ENCODE assay signal across 19 cellular contexts in genomic region chr4:109798866-109799265, GRCh38. TPM values are rescaled to one million over a fixed set of nuclear protein-coding genes. Genes with fewer than 3 reads are reported as not detected.
"Had no signal": no experiment of that assay in that cellular context is flagged by ENCODE, and none has a peak within 500 bp of the region (broad histone marks: within the 10 kb centered on the region; RNA-seq: fewer than 3 reads in every experiment).

No MANE protein-coding gene starts in this region.

- ATAC-seq: activated CD4-positive, alpha-beta T cell treated with anti-CD3 and anti-CD28 coated beads for 36 hours; activated T-helper 17 cell treated with anti-CD3 and anti-CD28 coated beads, Interleukin-2, amount 50 U/mL, for 72 hours; right cardiac atrium; stimulated activated naive B cell treated with anti-CD40 and anti-IgM and Interleukin-4, amounts not matched to agents 10 μg/mL and 1 μg/mL and 100 μg/mL, for 72 hours had no signal

- DNase-seq: activated CD4-positive, alpha-beta memory T cell treated with anti-CD3 and anti-CD28 coated beads, Interleukin-2, amount 10 ng/mL, durations not matched to agents 7 days and 5 days; activated CD4-positive, alpha-beta T cell treated with anti-CD3 and anti-CD28 coated beads for 36 hours; activated naive CD4-positive, alpha-beta T cell treated with anti-CD3 and anti-CD28 coated beads, Interleukin-2, amount 50 U/mL, for 16 hours; central memory CD4-positive, alpha-beta T cell; cortex of kidney; effector memory CD4-positive, alpha-beta T cell; erythroblast; immature natural killer cell; occipital lobe; right cardiac atrium; stimulated activated naive B cell treated with anti-CD40 and anti-IgM and Interleukin-4, amounts not matched to agents 10 μg/mL and 1 μg/mL and 100 μg/mL, for 72 hours; T1000 had no signal

- H3K27me3 Mint-ChIP-seq: progenitor cell of endocrine pancreas, type B pancreatic cell had no signal

- H3K4me3 ChIP-seq: smooth muscle cell, suprapubic skin had no signal

- H3K4me3 Mint-ChIP-seq: activated CD4-positive, alpha-beta memory T cell treated with anti-CD3 and anti-CD28 coated beads, Interleukin-2, amount 10 ng/mL, durations not matched to agents 7 days and 5 days; activated CD4-positive, alpha-beta T cell treated with anti-CD3 and anti-CD28 coated beads for 36 hours; activated T-helper 17 cell treated with anti-CD3 and anti-CD28 coated beads, Interleukin-2, amount 50 U/mL, for 72 hours; immature natural killer cell; stimulated activated naive B cell treated with anti-CD40 and anti-IgM and Interleukin-4, amounts not matched to agents 10 μg/mL and 1 μg/mL and 100 μg/mL, for 72 hours; type B pancreatic cell had no signal

- H3K4me2 ChIP-seq: smooth muscle cell had no signal

- H3K4me1 Mint-ChIP-seq: activated CD4-positive, alpha-beta memory T cell treated with anti-CD3 and anti-CD28 coated beads, Interleukin-2, amount 10 ng/mL, durations not matched to agents 7 days and 5 days; activated CD4-positive, alpha-beta T cell treated with anti-CD3 and anti-CD28 coated beads for 36 hours; activated T-helper 17 cell treated with anti-CD3 and anti-CD28 coated beads, Interleukin-2, amount 50 U/mL, for 72 hours; immature natural killer cell; stimulated activated naive B cell treated with anti-CD40 and anti-IgM and Interleukin-4, amounts not matched to agents 10 μg/mL and 1 μg/mL and 100 μg/mL, for 72 hours had no signal

- H3K36me3 ChIP-seq: suprapubic skin had no signal

- H3K27ac ChIP-seq: suprapubic skin, VCaP had no signal

- H3K4me1 ChIP-seq: suprapubic skin had no signal

- H3K27me3 ChIP-seq: suprapubic skin had no signal

- H3K27ac Mint-ChIP-seq: activated CD4-positive, alpha-beta memory T cell treated with anti-CD3 and anti-CD28 coated beads, Interleukin-2, amount 10 ng/mL, durations not matched to agents 7 days and 5 days; activated CD4-positive, alpha-beta T cell treated with anti-CD3 and anti-CD28 coated beads for 36 hours; activated T-helper 17 cell treated with anti-CD3 and anti-CD28 coated beads, Interleukin-2, amount 50 U/mL, for 72 hours; progenitor cell of endocrine pancreas; stimulated activated naive B cell treated with anti-CD40 and anti-IgM and Interleukin-4, amounts not matched to agents 10 μg/mL and 1 μg/mL and 100 μg/mL, for 72 hours; type B pancreatic cell had no signal

RNA-seq across cellular contexts. Expression of gene CFI, which starts 2.9 kb away (rescaled TPM):
- total RNA-seq: activated CD4-positive, alpha-beta T cell treated with anti-CD3 and anti-CD28 coated beads for 36 hours; activated T-helper 17 cell treated with anti-CD3 and anti-CD28 coated beads, Interleukin-2, amount 50 U/mL, for 72 hours; progenitor cell of endocrine pancreas had no signal
- polyA plus RNA-seq: immature natural killer cell had no signal

RNA-seq across cellular contexts. Expression of gene RRH, which starts 28.9 kb away (rescaled TPM):
- total RNA-seq: occipital lobe, smooth muscle cell had no signal
- polyA plus RNA-seq: right cardiac atrium, smooth muscle cell had no signal

RNA-seq across cellular contexts. Expression of gene LRIT3, which starts 49.0 kb away (rescaled TPM):
- total RNA-seq: lung microvascular endothelial cell had no signal
- polyA plus RNA-seq: immature natural killer cell, smooth muscle cell had no signal
